Comparison of ENCODE assay signal across 11 cellular contexts in the genomic region with DNA sequence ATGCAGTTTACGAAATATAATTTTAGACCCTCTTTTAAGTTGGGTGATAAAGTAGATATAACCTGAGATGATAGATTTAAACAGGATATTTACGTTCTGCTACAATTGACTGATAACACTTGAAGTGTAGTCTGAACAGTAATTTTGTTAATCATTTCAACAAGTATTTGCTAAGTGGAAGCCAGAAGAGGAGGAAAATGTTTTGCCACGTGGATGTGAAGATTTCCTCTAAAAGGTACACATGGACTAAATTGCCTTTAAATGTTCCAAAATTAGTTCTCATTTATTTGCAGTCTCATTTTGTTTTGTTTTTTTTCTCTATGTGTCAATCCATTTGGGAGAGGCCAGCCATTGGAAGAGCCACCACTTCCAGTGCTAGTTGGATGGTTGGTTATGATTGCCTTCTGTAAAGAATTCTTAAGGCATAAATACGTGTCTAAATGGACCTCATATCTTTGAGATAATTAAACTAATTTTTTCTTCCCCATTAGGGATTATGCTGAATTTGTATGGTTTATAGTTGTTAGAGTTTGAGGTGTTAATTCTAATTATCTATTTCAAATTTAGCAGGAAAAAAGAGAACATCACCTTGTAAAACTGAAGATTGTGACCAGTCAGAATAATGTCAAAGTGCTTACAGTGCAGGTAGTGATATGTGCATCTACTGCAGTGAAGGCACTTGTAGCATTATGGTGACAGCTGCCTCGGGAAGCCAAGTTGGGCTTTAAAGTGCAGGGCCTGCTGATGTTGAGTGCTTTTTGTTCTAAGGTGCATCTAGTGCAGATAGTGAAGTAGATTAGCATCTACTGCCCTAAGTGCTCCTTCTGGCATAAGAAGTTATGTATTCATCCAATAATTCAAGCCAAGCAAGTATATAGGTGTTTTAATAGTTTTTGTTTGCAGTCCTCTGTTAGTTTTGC. TPM values are rescaled to one million over a fixed set of nuclear protein-coding genes. Genes with fewer than 3 reads are reported as not detected.
DNase-seq lines count a peak whose midpoint lies in the region; ATAC-seq, FAIRE-seq and TF ChIP-seq lines count a peak whose summit lies in the region.
"Had no signal": no experiment of that assay in that cellular context is flagged by ENCODE, and none has a peak within 500 bp of the region (broad histone marks: within the 10 kb centered on the region; RNA-seq: fewer than 3 reads in every experiment).

No MANE protein-coding gene starts in this region.

- POLR2A ChIA-PET in activated CD4-positive, alpha-beta T cell treated with anti-CD3 and anti-CD28 coated beads for 36 hours (lab: Charles Lee) = no interaction called here
- POLR2A ChIA-PET in PC-3 (lab: Charles Lee; ENCODE audit: unreplicated experiment) = no interaction called here

- no peak overlapping the region for H2AFZ ChIP-seq in PC-3 (ENCODE audit: low read length)

- H3K4me1 ChIP-seq in PC-3 (ENCODE audit: insufficient read depth, low read length) = peaks cover 20% of the 10 kb centered on the region
- peaks cover 10 to 28% (median 26%) of the 10 kb centered on the region in 3 donors for H3K4me1 ChIP-seq in pancreas
- peaks cover 0 to 29% of the 10 kb centered on the region in 2 donors for H3K4me1 ChIP-seq in adrenal gland (replicated peaks in 1 of 2)
- peaks cover 27% of the 10 kb centered on the region for H3K4me1 ChIP-seq in vagina

- H3K9me3 ChIP-seq in PC-3 (ENCODE audit: low read length) (no peaks in the 10 kb centered on the region), pancreas (no peaks in the 10 kb centered on the region), adrenal gland (replicated peaks in 1 of 3) (no peaks in the 10 kb centered on the region), vagina (no peaks in the 10 kb centered on the region)

- no peak for DNase-seq in activated CD4-positive, alpha-beta T cell treated with anti-CD3 and anti-CD28 coated beads for 36 hours
- no peak for DNase-seq in activated CD4-positive, alpha-beta T cell treated with anti-CD3 and anti-CD28 coated beads for 1 hour
- DNase-seq in PC-3 (no peak), epithelial cell of prostate (ENCODE audit: low read depth, low spot score) (no peak), skeletal muscle cell (ENCODE audit: low read depth) (no peak), pancreas (no peak), adrenal gland (no peak), vagina (ENCODE audit: extremely low spot score in 2 of 2) (no peak)
- DNase-seq: activated CD4-positive, alpha-beta T cell treated with anti-CD3 and anti-CD28 coated beads, Interleukin-2, amount 50 U/mL, for 4 hours; NCI-H1436 treated with DMSO at 0.1 percent for 48 hours had no signal

- no peak for TF ChIP-seq CTCF in PC-3 (conservative IDR thresholded peaks at IDR 0.05; ENCODE audit: low read depth, low read length)
- TF ChIP-seq CTCF in pancreas (IDR thresholded peaks at IDR 0.05) = no peak
- no peak for TF ChIP-seq CTCF in adrenal gland (IDR thresholded peaks at IDR 0.05)
- TF ChIP-seq CTCF in vagina (IDR thresholded peaks at IDR 0.05) = no peak

- H3K9ac ChIP-seq in PC-3 (ENCODE audit: low read length) = peak overlapping the region; percentile 97

- H3K27ac Mint-ChIP-seq in activated CD4-positive, alpha-beta T cell treated with anti-CD3 and anti-CD28 coated beads for 36 hours = peak overlapping the region; percentile 96

- H3K4me2 ChIP-seq in PC-3 (ENCODE audit: low read length) = peak overlapping the region; percentile 96

- CTCF ChIA-PET in activated CD4-positive, alpha-beta T cell treated with anti-CD3 and anti-CD28 coated beads for 36 hours (lab: Charles Lee) = interaction anchor here (1.0 kb wide), 1 partner anchor 22 kb away, joined by 7 read pairs; no protein-coding TSS in a partner anchor
- CTCF ChIA-PET in PC-3 (lab: Charles Lee) = no interaction called here

- H3K27me3 Mint-ChIP-seq in activated CD4-positive, alpha-beta T cell treated with anti-CD3 and anti-CD28 coated beads for 36 hours = no peaks in the 10 kb centered on the region

- no peak for ATAC-seq in activated CD4-positive, alpha-beta T cell treated with anti-CD3 and anti-CD28 coated beads for 36 hours
- ATAC-seq in PC-3 (no peak), pancreas (no peak)

- peak overlapping the region; percentile 90 for H3K4me3 ChIP-seq in PC-3 (ENCODE audit: low read length)
- peak overlapping the region; percentile 71 for H3K4me3 ChIP-seq in skeletal muscle cell (ENCODE audit: low read depth, low read length)
- H3K4me3 ChIP-seq in pancreas = peak overlapping the region in 2 of 4 donors; percentile 88 to 89
- no peak overlapping the region for H3K4me3 ChIP-seq in adrenal gland
- peak overlapping the region in 1 of 2 donors; percentile 81 for H3K4me3 ChIP-seq in vagina

- peak overlapping the region; percentile 92 for H3K4me3 Mint-ChIP-seq in activated CD4-positive, alpha-beta T cell treated with anti-CD3 and anti-CD28 coated beads for 36 hours

- H3K9me3 Mint-ChIP-seq in activated CD4-positive, alpha-beta T cell treated with anti-CD3 and anti-CD28 coated beads for 36 hours (ENCODE audit: low read depth) = no peaks in the 10 kb centered on the region

- H3K36me3 ChIP-seq in PC-3 (ENCODE audit: low read depth, low read length) (peaks cover 60% of the 10 kb centered on the region), pancreas (peaks cover 0 to 8% (median 5%) of the 10 kb centered on the region in 3 donors), adrenal gland (replicated peaks in 1 of 2) (peaks cover 0 to 13% of the 10 kb centered on the region in 2 donors), vagina (no peaks in the 10 kb centered on the region)

- 50 to 51% methylated on average over 5 of the region's 5 CpGs for WGBS in pancreas, 2 donors
- 71 to 83% (median 77%) methylated on average over 5 of the region's 5 CpGs for WGBS in adrenal gland, 4 donors

- no peak for FAIRE-seq in pancreas (lab: Jason Lieb, UNC)

- H3K36me3 Mint-ChIP-seq in activated CD4-positive, alpha-beta T cell treated with anti-CD3 and anti-CD28 coated beads for 36 hours (ENCODE audit: low read depth) = peaks cover 63% of the 10 kb centered on the region

- H3K27me3 ChIP-seq in PC-3 (ENCODE audit: low read length) (peaks cover 16% of the 10 kb centered on the region), pancreas (no peaks in the 10 kb centered on the region), adrenal gland (peaks cover 4% of the 10 kb centered on the region), vagina (no peaks in the 10 kb centered on the region)

- H3K27ac ChIP-seq in PC-3 (ENCODE audit: low read length) (no peak overlapping the region), epithelial cell of prostate (peak overlapping the region; percentile 89), pancreas (no peak overlapping the region), adrenal gland (no peak overlapping the region), vagina (no peak overlapping the region)

- TF ChIP-seq POLR2A in adrenal gland (IDR thresholded peaks at IDR 0.05) (no peak), vagina (IDR thresholded peaks at IDR 0.05) (no peak)

- intact Hi-C loops in activated CD4-positive, alpha-beta T cell treated with anti-CD3 and anti-CD28 coated beads for 36 hours (cut with DNase I, micrococcal nuclease) = loop anchor here (1.0 kb wide), 2 partner anchors 7 to 37 kb away; no protein-coding TSS in a partner anchor
- intact Hi-C loops in PC-3 (cut with micrococcal nuclease) = loop anchor here (5.0 kb wide), 1 partner anchor 38 kb away; no protein-coding TSS in a partner anchor
- intact Hi-C loops in pancreas (cut with DNase I) = no loop called here
- intact Hi-C loops in adrenal gland (cut with DNase I) = no loop called here
- intact Hi-C loops in vagina (cut with DNase I) = no loop called here

- peaks cover 59% of the 10 kb centered on the region for H4K20me1 ChIP-seq in PC-3 (ENCODE audit: low read length)

- peaks cover 50% of the 10 kb centered on the region for H3K4me1 Mint-ChIP-seq in activated CD4-positive, alpha-beta T cell treated with anti-CD3 and anti-CD28 coated beads for 36 hours

- BruUV-seq in PC-3 (replicated peaks; lab: Mats Ljungman, UMichigan) = TSS peak; percentile 30

- H3K9me2 ChIP-seq in PC-3 (replicated peaks; ENCODE audit: low read length) = no peaks in the 10 kb centered on the region

- H3K79me2 ChIP-seq in PC-3 (ENCODE audit: low read length) = peaks cover 48% of the 10 kb centered on the region

- peaks cover 8% of the 10 kb centered on the region for H3F3A ChIP-seq in PC-3 (ENCODE audit: low read length, unreplicated experiment)

RNA-seq across cellular contexts. Expression of a gene that starts 2.8 kb away (rescaled TPM):
- 10 to 100 TPM; 13.8 to 26.7 TPM for total RNA-seq in activated CD4-positive, alpha-beta T cell treated with anti-CD3 and anti-CD28 coated beads for 36 hours
- total RNA-seq in PC-3 (2014; rRNA removed) (5.5 and 5.6 TPM in 2 replicates), pancreas (1 to 10 TPM; 2.3 to 4.3 (median 3.1) TPM), adrenal gland (1 to 10 TPM in 5 of 8 donors, under 1 TPM in 3; 0.41 to 2.8 (median 1.5) TPM), vagina (1.7 TPM)
- polyA plus RNA-seq in pancreas (1 to 10 TPM; 4.1 to 6.0 TPM), adrenal gland (1 to 10 TPM in 2 of 3 donors, under 1 TPM in 1; 0.48 to 4.3 (median 2.4) TPM)

RNA-seq across cellular contexts. Expression of a gene that starts 48.2 kb away (rescaled TPM):
- total RNA-seq in activated CD4-positive, alpha-beta T cell treated with anti-CD3 and anti-CD28 coated beads for 36 hours = under 1 TPM; 0.63 to 0.66 TPM
- total RNA-seq in PC-3 (2014; rRNA removed) (not detected in 2 replicates), pancreas (under 1 TPM in 2 of 6 donors, not detected in 4; 0.12 to 0.35 TPM), adrenal gland (1 to 10 TPM in 3 of 8 donors, under 1 TPM in 1, not detected in 4; 0.61 to 2.6 (median 2.1) TPM), vagina (1.7 TPM)
- polyA plus RNA-seq in pancreas (under 1 TPM in 1 of 2 donors, not detected in 1; 0.35 TPM), adrenal gland (1 to 10 TPM in 1 of 3 donors, under 1 TPM in 2; 0.24 to 2.6 (median 0.97) TPM)
- polyA plus RNA-seq: CD14-positive monocyte had no signal

Comparison
In these comparisons a context has a peak if more than half of its experiments do, and no peak if none do; other contexts are left out.
1. H3K4me3 ChIP-seq: peak in PC-3 (single experiment) and skeletal muscle cell (single experiment); none in adrenal gland (0 of 4).
2. intact Hi-C loops: an anchor here in activated CD4-positive, alpha-beta T cell treated with anti-CD3 and anti-CD28 coated beads for 36 hours (1.0 kb wide) and PC-3 (5.0 kb wide); none called in pancreas, adrenal gland and vagina.